In genomic region chr12:104456950-104457745, GRCh38 we compare ENCODE assay signal across 7 cellular contexts. TPM values are rescaled to one million over a fixed set of nuclear protein-coding genes. Genes with fewer than 3 reads are reported as not detected.
DNase-seq lines count a peak whose midpoint lies in the region; ATAC-seq, FAIRE-seq and TF ChIP-seq lines count a peak whose summit lies in the region.

No MANE protein-coding gene starts in this region.

- no peak for DNase-seq in GM12892 (ENCODE audit: insufficient read length)
- DNase-seq in NCI-H1092 treated with DMSO at 0.1 percent for 48 hours (lab: John Stamatoyannopoulos, UW): peak; percentile 70
- peak; percentile 18 to 69 (median 36) for DNase-seq in T-helper 2 cell
- DNase-seq in retinal pigment epithelial cell (ENCODE audit: low read depth): no peak

- peak; percentile 87 for FAIRE-seq in GM12892 (lab: Jason Lieb, UNC)

- H3K4me1 Mint-ChIP-seq in brain: peaks cover 47% of the 10 kb centered on the region

- H3K27ac Mint-ChIP-seq in brain: peak overlapping the region; percentile 96 to 98 (median 98)

- peak; percentile 25 for ATAC-seq in HG02610 (IDR thresholded peaks at IDR 0.05; ENCODE audit: unreplicated experiment)

- peak; percentile 56 to 74 for TF ChIP-seq CTCF in brain (conservative IDR thresholded peaks at IDR 0.05)
- peak; percentile 51 for TF ChIP-seq CTCF in retinal pigment epithelial cell (conservative IDR thresholded peaks at IDR 0.05; ENCODE audit: low read depth, low read length)

- peak; percentile 65; the same call in 1 of the 2 replicates for TF ChIP-seq POLR2A in GM12892 (IDR thresholded peaks at IDR 0.05; ENCODE audit: low read depth, low read length)

- H3K36me3 Mint-ChIP-seq in brain: no peaks in the 10 kb centered on the region

- peak overlapping the region; percentile 83 for H3K4me3 ChIP-seq in iPS-11a (ENCODE audit: low read depth, low read length)
- peak overlapping the region; percentile 90 for H3K4me3 ChIP-seq in retinal pigment epithelial cell (ENCODE audit: low read length)

- peak overlapping the region; percentile 94 to 99 (median 96) for H3K4me3 Mint-ChIP-seq in brain

- peaks cover 30% of the 10 kb centered on the region for H3K27me3 Mint-ChIP-seq in brain

- no peaks in the 10 kb centered on the region for H3K9me3 Mint-ChIP-seq in brain

RNA-seq across cellular contexts. Expression of gene CHST11, which starts 0.4 kb away (rescaled TPM):
- 13.1 TPM for polyA plus RNA-seq in GM12892 (2012; ENCODE audit: missing spikeins)
- 7.2 TPM for polyA plus RNA-seq in brain (ENCODE audit: insufficient read depth, low read depth, low replicate concordance)

Comparison
In these comparisons a context has a peak if more than half of its experiments do, and no peak if none do; other contexts are left out.
1. DNase-seq: peak in NCI-H1092 treated with DMSO at 0.1 percent for 48 hours (single experiment) and T-helper 2 cell (5 of 5); none in GM12892 (single experiment) and retinal pigment epithelial cell (single experiment).